Comparison of ENCODE assay signal across 13 cellular contexts in genomic region chr15:99132584-99133287, GRCh38. TPM values are rescaled to one million over a fixed set of nuclear protein-coding genes. Genes with fewer than 3 reads are reported as not detected.
DNase-seq lines count a peak whose midpoint lies in the region; ATAC-seq and TF ChIP-seq lines count a peak whose summit lies in the region.
"Had no signal": no experiment of that assay in that cellular context is flagged by ENCODE, and none has a peak within 500 bp of the region (broad histone marks: within the 10 kb centered on the region; RNA-seq: fewer than 3 reads in every experiment).

No MANE protein-coding gene starts in this region.

- 91 to 92% methylated on average over 21 of the region's 21 CpGs for WGBS in heart right ventricle, 2 donors
- 31 to 42% methylated on average over 7 to 15 of the region's 21 CpGs for WGBS in gastroesophageal sphincter (ENCODE audit: low coverage in 1 of 2), 2 donors
- 55 to 84% methylated on average over 6 to 21 of the region's 21 CpGs for WGBS in transverse colon (ENCODE audit: low coverage in 1 of 2), 2 donors

- TF ChIP-seq EP300 in gastroesophageal sphincter (IDR thresholded peaks at IDR 0.05) (no peak), transverse colon (IDR thresholded peaks at IDR 0.05; ENCODE audit: low read depth) (no peak)

- ATAC-seq in heart right ventricle: no peak
- ATAC-seq in gastroesophageal sphincter: no peak
- no peak for ATAC-seq in esophagus mucosa
- ATAC-seq in GM19351 (IDR thresholded peaks at IDR 0.05; ENCODE audit: unreplicated experiment): no peak
- ATAC-seq: A549 had no signal

- intact Hi-C loops in left ventricle myocardium inferior (cut with micrococcal nuclease): no loop called here
- intact Hi-C loops in heart right ventricle (cut with DNase I): no loop called here
- intact Hi-C loops in posterior vena cava (cut with DNase I): no loop called here
- intact Hi-C loops in transverse colon (cut with DNase I; ENCODE audit: low total_unique reads): loop anchor here (1.0 kb wide), 1 partner anchor 13 kb away; no protein-coding TSS in a partner anchor

- no peak for DNase-seq in left ventricle myocardium inferior
- DNase-seq in heart right ventricle: no peak
- DNase-seq in posterior vena cava (ENCODE audit: low spot score): peak; percentile 52
- DNase-seq in transverse colon: no peak
- DNase-seq in HAP-1 (ENCODE audit: low spot score in 2 of 2): no peak
- DNase-seq: DMS53, NCI-H2107, NCI-H446 treated with DMSO at 0.1 percent for 48 hours, SHP77 had no signal

- H3K9me3 ChIP-seq in left ventricle myocardium inferior (replicated peaks): no peaks in the 10 kb centered on the region
- H3K9me3 ChIP-seq in heart right ventricle: no peaks in the 10 kb centered on the region
- H3K9me3 ChIP-seq in gastroesophageal sphincter: no peaks in the 10 kb centered on the region
- H3K9me3 ChIP-seq in transverse colon: no peaks in the 10 kb centered on the region
- no peaks in the 10 kb centered on the region for H3K9me3 ChIP-seq in HAP-1
- H3K9me3 ChIP-seq: A549 had no signal

- H3K27me3 ChIP-seq in left ventricle myocardium inferior (ENCODE audit: low read depth) (no peaks in the 10 kb centered on the region), heart right ventricle (no peaks in the 10 kb centered on the region), gastroesophageal sphincter (no peaks in the 10 kb centered on the region), transverse colon (no peaks in the 10 kb centered on the region), HAP-1 (ENCODE audit: low read depth) (no peaks in the 10 kb centered on the region)

- H3K4me1 ChIP-seq in left ventricle myocardium inferior (peaks cover 65% of the 10 kb centered on the region), heart right ventricle (peaks cover 3 to 56% (median 23%) of the 10 kb centered on the region in 9 donors), gastroesophageal sphincter (peaks cover 3 to 96% (median 5%) of the 10 kb centered on the region in 3 donors), transverse colon (peaks cover 0 to 6% (median 0%) of the 10 kb centered on the region in 4 donors), HAP-1 (no peaks in the 10 kb centered on the region)

- H3K36me3 ChIP-seq in left ventricle myocardium inferior: peaks cover 74% of the 10 kb centered on the region
- peaks cover 0 to 94% (median 18%) of the 10 kb centered on the region in 9 donors for H3K36me3 ChIP-seq in heart right ventricle
- peaks cover 0 to 83% of the 10 kb centered on the region in 2 donors for H3K36me3 ChIP-seq in gastroesophageal sphincter
- peaks cover 0 to 2% (median 0%) of the 10 kb centered on the region in 4 donors for H3K36me3 ChIP-seq in transverse colon
- H3K36me3 ChIP-seq in HAP-1 (replicated peaks): peaks cover 5% of the 10 kb centered on the region; the same call in 1 of the 2 replicates

- TF ChIP-seq CTCF in left ventricle myocardium inferior (IDR thresholded peaks at IDR 0.05; ENCODE audit: borderline replicate concordance): no peak
- TF ChIP-seq CTCF in heart right ventricle (IDR thresholded peaks at IDR 0.05): no peak
- no peak for TF ChIP-seq CTCF in gastroesophageal sphincter (IDR thresholded peaks at IDR 0.05)
- TF ChIP-seq CTCF in transverse colon (IDR thresholded peaks at IDR 0.05): no peak

- in situ Hi-C loops in transverse colon (cut with MboI; ENCODE audit: low pct_ligation_motif_present in 1 of 4, low pct_unique_long_range_greater_than_20kb in 1 of 4, low sequenced_read_pairs in 3 of 4) (no loop called here), HAP-1 (cut with MboI; ENCODE audit: low sequenced_read_pairs) (no loop called here)

- TF ChIP-seq POLR2A in gastroesophageal sphincter (IDR thresholded peaks at IDR 0.05): no peak
- no peak for TF ChIP-seq POLR2A in transverse colon (IDR thresholded peaks at IDR 0.05)

- H3K4me3 ChIP-seq in left ventricle myocardium inferior (no peak overlapping the region), heart right ventricle (no peak overlapping the region), gastroesophageal sphincter (peak overlapping the region in 1 of 2 donors; percentile 15), transverse colon (no peak overlapping the region), HAP-1 (no peak overlapping the region)
- H3K4me3 ChIP-seq: A549 had no signal

- peak overlapping the region; percentile 82 for H3K27ac ChIP-seq in left ventricle myocardium inferior (replicated peaks)
- H3K27ac ChIP-seq in heart right ventricle: peak overlapping the region in 3 of 10 donors; percentile 8 to 83 (median 25)
- H3K27ac ChIP-seq in gastroesophageal sphincter: peak overlapping the region; percentile 61 to 98 (median 97)
- peak overlapping the region; percentile 5 to 92 (median 82) for H3K27ac ChIP-seq in transverse colon

RNA-seq across cellular contexts. Expression of gene SYNM, which starts 27.9 kb away (rescaled TPM):
- total RNA-seq in left ventricle myocardium inferior: 378 TPM
- 100 to 1,000 TPM; 256 to 456 (median 357) TPM for total RNA-seq in heart right ventricle
- polyA plus RNA-seq in heart right ventricle: 100 to 1,000 TPM in 1 of 2 donors, 10 to 100 TPM in 1; 59.4 to 103 TPM
- total RNA-seq in gastroesophageal sphincter: 1,000 to 10,000 TPM; 1,155 to 2,820 (median 1,765) TPM
- 100 to 1,000 TPM; 447 to 863 TPM for total RNA-seq in posterior vena cava
- total RNA-seq in transverse colon: 100 to 1,000 TPM in 2 of 4 donors, 10 to 100 TPM in 2; 98.3 to 414 (median 158) TPM
- 6.0 TPM for total RNA-seq in esophagus mucosa

Comparison
In these comparisons a context has a peak if more than half of its experiments do, and no peak if none do; other contexts are left out.
1. RNA of gene SYNM, which starts 27.9 kb away (total RNA-seq): 1,155 to 2,820 TPM in gastroesophageal sphincter, 447 to 863 TPM in posterior vena cava, 378 TPM in left ventricle myocardium inferior (single experiment), 256 to 456 TPM in heart right ventricle and 98.3 to 414 TPM in transverse colon; 6.0 TPM in esophagus mucosa (single experiment); every median in the first group is over 10 times any median in the second.